In the genomic region with DNA sequence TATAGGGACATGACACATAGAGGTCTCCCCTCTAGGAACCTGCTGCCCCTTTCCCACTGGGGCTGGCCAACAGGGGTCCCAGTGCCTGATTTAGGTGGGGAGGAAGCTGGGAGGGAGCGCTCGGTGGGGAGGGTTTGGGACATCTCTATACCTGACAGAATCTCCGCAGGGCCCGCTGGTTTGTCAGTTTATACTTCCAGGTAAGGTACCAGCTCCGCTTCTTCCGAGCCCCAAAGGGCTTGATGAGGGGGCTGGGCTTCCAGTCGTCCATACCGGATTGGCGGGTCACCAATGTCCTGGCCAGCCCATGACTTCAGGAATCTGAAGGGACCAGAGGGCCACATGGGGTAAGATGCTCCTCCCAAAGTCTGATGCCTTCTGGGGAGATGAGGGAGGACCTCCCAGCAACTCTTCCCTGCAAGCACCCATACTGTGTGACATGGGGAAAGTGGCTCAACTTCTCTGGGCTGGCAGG, we compare ENCODE assay signal across 8 cellular contexts. TPM values are rescaled to one million over a fixed set of nuclear protein-coding genes. Genes with fewer than 3 reads are reported as not detected.
DNase-seq lines count a peak whose midpoint lies in the region; ATAC-seq and TF ChIP-seq lines count a peak whose summit lies in the region.

No MANE protein-coding gene starts in this region.

- TF ChIP-seq POLR2A in body of pancreas (IDR thresholded peaks at IDR 0.05): no peak

- WGBS in body of pancreas, 2 donors: 52 to 80% methylated on average over 3 to 9 of the region's 9 CpGs
- 60 to 78% methylated on average over 9 of the region's 9 CpGs for WGBS in lung, 2 donors
- WGBS in aorta, 2 donors: 41 to 46% methylated on average over 9 of the region's 9 CpGs

- no peak for TF ChIP-seq CTCF in body of pancreas (IDR thresholded peaks at IDR 0.05)
- no peak for TF ChIP-seq CTCF in lung (IDR thresholded peaks at IDR 0.05; ENCODE audit: control extremely low read depth, extremely low read depth)

- intact Hi-C loops in body of pancreas (cut with DNase I): no loop called here
- intact Hi-C loops in aorta (cut with DNase I): loop anchor here in 1 of 2 donors (2.0 kb wide), 1 partner anchor 15 kb away; no protein-coding TSS in a partner anchor

- H3K27ac ChIP-seq in body of pancreas (peak overlapping the region in 3 of 4 donors; percentile 51 to 73 (median 56)), lung (ENCODE audit: low read depth in 1 of 2, low read length in 1 of 2) (peak overlapping the region; percentile 65 to 86), aorta (ENCODE audit: low read depth in 1 of 2, low read length in 2 of 2) (no peak overlapping the region)

- no peaks in the 10 kb centered on the region for H3K9me3 Mint-ChIP-seq in activated naive CD4-positive, alpha-beta T cell treated with anti-CD3 and anti-CD28 coated beads, Interleukin-2, amount 50 U/mL, for 24 hours

- DNase-seq in activated naive CD4-positive, alpha-beta T cell treated with anti-CD3 and anti-CD28 coated beads, Interleukin-2, amount 50 U/mL, for 16 hours: no peak
- DNase-seq in body of pancreas: no peak
- no peak for DNase-seq in lung (ENCODE audit: low spot score)
- peak in 1 of 2 donors; percentile 59 for DNase-seq in aorta
- DNase-seq in medulla oblongata (ENCODE audit: extremely low spot score): no peak
- no peak for DNase-seq in kidney tubule cell (ENCODE audit: low spot score)

- no peaks in the 10 kb centered on the region for H3K36me3 Mint-ChIP-seq in activated naive CD4-positive, alpha-beta T cell treated with anti-CD3 and anti-CD28 coated beads, Interleukin-2, amount 50 U/mL, for 24 hours

- peak overlapping the region; percentile 65 for H3K27ac Mint-ChIP-seq in activated naive CD4-positive, alpha-beta T cell treated with anti-CD3 and anti-CD28 coated beads, Interleukin-2, amount 50 U/mL, for 24 hours

- no peaks in the 10 kb centered on the region for H3K27me3 Mint-ChIP-seq in activated naive CD4-positive, alpha-beta T cell treated with anti-CD3 and anti-CD28 coated beads, Interleukin-2, amount 50 U/mL, for 24 hours

- peaks cover 23% of the 10 kb centered on the region for H3K4me1 Mint-ChIP-seq in activated naive CD4-positive, alpha-beta T cell treated with anti-CD3 and anti-CD28 coated beads, Interleukin-2, amount 50 U/mL, for 24 hours

- H3K9me3 ChIP-seq in body of pancreas (no peaks in the 10 kb centered on the region), lung (ENCODE audit: control insufficient read depth in 2 of 2, insufficient read depth in 1 of 2, low read length in 1 of 2) (no peaks in the 10 kb centered on the region), aorta (ENCODE audit: control insufficient read depth, low read length) (no peaks in the 10 kb centered on the region)

- H3K36me3 ChIP-seq in body of pancreas (replicated peaks in 1 of 2; ENCODE audit: insufficient read depth in 1 of 2, low read depth in 2 of 2) (peaks cover 0 to 6% of the 10 kb centered on the region in 2 donors), lung (ENCODE audit: control insufficient read depth in 2 of 2, insufficient read depth in 2 of 2, low read length in 2 of 2) (peaks cover 3 to 26% of the 10 kb centered on the region in 2 donors), aorta (ENCODE audit: control insufficient read depth in 1 of 2, insufficient read depth in 2 of 2, low read length in 1 of 2) (peaks cover 0 to 3% of the 10 kb centered on the region in 2 donors)

- H3K4me3 Mint-ChIP-seq in activated naive CD4-positive, alpha-beta T cell treated with anti-CD3 and anti-CD28 coated beads, Interleukin-2, amount 50 U/mL, for 24 hours: peak overlapping the region; percentile 87

- H3K4me1 ChIP-seq in body of pancreas (peaks cover 24% of the 10 kb centered on the region), lung (ENCODE audit: control insufficient read depth in 2 of 2, insufficient read depth in 2 of 2, low read length in 2 of 2) (peaks cover 6 to 8% of the 10 kb centered on the region in 2 donors), aorta (ENCODE audit: control insufficient read depth in 1 of 2, insufficient read depth in 2 of 2, low read length in 2 of 2) (peaks cover 0 to 7% of the 10 kb centered on the region in 2 donors)

- H3K4me3 ChIP-seq in body of pancreas: peak overlapping the region; percentile 54 to 75
- peak overlapping the region; percentile 75 for H3K4me3 ChIP-seq in lung
- peak overlapping the region; percentile 39 to 47 for H3K4me3 ChIP-seq in aorta (ENCODE audit: low read length in 2 of 2)

- ATAC-seq in body of pancreas (no peak), lung (ENCODE audit: insufficient read depth, low FRiP score) (no peak), aorta (ENCODE audit: low FRiP score) (no peak), GM19035 (IDR thresholded peaks at IDR 0.05; ENCODE audit: unreplicated experiment) (no peak)

- no peaks in the 10 kb centered on the region for H3K27me3 ChIP-seq in body of pancreas
- H3K27me3 ChIP-seq in lung (ENCODE audit: control insufficient read depth, insufficient read depth): no peaks in the 10 kb centered on the region
- H3K27me3 ChIP-seq in aorta (ENCODE audit: control insufficient read depth in 1 of 2, insufficient read depth in 2 of 2, low read length in 1 of 2): no peaks in the 10 kb centered on the region

RNA-seq across cellular contexts. Expression of gene POMGNT1, which starts 0.6 kb away (rescaled TPM):
- 10 to 100 TPM; 31.9 to 36.3 TPM for total RNA-seq in body of pancreas
- 10 to 100 TPM; 34.6 to 70.2 TPM for total RNA-seq in lung
- 10 to 100 TPM; 40.4 to 49.1 TPM for polyA plus RNA-seq in lung
- 10 to 100 TPM; 52.8 to 56.0 TPM for total RNA-seq in aorta
- 100 to 1,000 TPM in 1 of 2 donors, 10 to 100 TPM in 1; 17.8 to 103 TPM for polyA plus RNA-seq in aorta

RNA-seq across cellular contexts. Expression of gene LURAP1, which starts 5.5 kb away (rescaled TPM):
- total RNA-seq in body of pancreas (1 to 10 TPM in 1 of 2 donors, not detected in 1; 1.6 TPM), lung (1 to 10 TPM in 1 of 2 donors, under 1 TPM in 1; 0.63 to 2.8 TPM), aorta (10 to 100 TPM; 12.5 to 16.5 TPM)
- polyA plus RNA-seq in lung (1 to 10 TPM in 1 of 2 donors, under 1 TPM in 1; 0.41 to 1.2 TPM), aorta (1 to 10 TPM; 3.1 to 9.8 TPM)

RNA-seq across cellular contexts. Expression of gene P3R3URF, which starts 21.3 kb away (rescaled TPM):
- total RNA-seq in body of pancreas (not detected), lung (not detected), aorta (not detected)
- polyA plus RNA-seq in lung (not detected), aorta (not detected)

RNA-seq across cellular contexts. Expression of gene TSPAN1, which starts 22.7 kb away (rescaled TPM):
- 1 to 10 TPM in 1 of 2 donors, under 1 TPM in 1; 0.66 to 5.2 TPM for total RNA-seq in body of pancreas
- total RNA-seq in lung: 100 to 1,000 TPM in 1 of 2 donors, 10 to 100 TPM in 1; 45.3 to 174 TPM
- polyA plus RNA-seq in lung: 100 to 1,000 TPM; 105 to 174 TPM
- total RNA-seq in aorta: 1 to 10 TPM; 2.3 to 3.2 TPM
- 10 to 100 TPM in 1 of 2 donors, 1 to 10 TPM in 1; 3.9 to 26.5 TPM for polyA plus RNA-seq in aorta

RNA-seq across cellular contexts. Expression of gene RAD54L, which starts 50.0 kb away (rescaled TPM):
- under 1 TPM in 1 of 2 donors, not detected in 1; under 0.01 TPM for total RNA-seq in body of pancreas
- total RNA-seq in lung: 1 to 10 TPM; 2.1 to 2.2 TPM
- polyA plus RNA-seq in lung: 1 to 10 TPM in 1 of 2 donors, under 1 TPM in 1; 0.72 to 2.0 TPM
- 1 to 10 TPM; 1.6 to 2.3 TPM for total RNA-seq in aorta
- 1 to 10 TPM in 1 of 2 donors, not detected in 1; 4.2 TPM for polyA plus RNA-seq in aorta

Comparison
In these comparisons a context has a peak if more than half of its experiments do, and no peak if none do; other contexts are left out.
1. H3K27ac ChIP-seq: peak in body of pancreas (3 of 4) and lung (2 of 2); none in aorta (0 of 2).
2. Peak in every context shown above with its lines, with median percentiles within 50 percentile points of each other: H3K4me3 ChIP-seq.